ENCODE assay signal across 36 cellular contexts in genomic region chr5:171861383-171861782, GRCh38.
"Had no signal": no experiment of that assay in that cellular context is flagged by ENCODE, and none has a peak within 500 bp of the region (broad histone marks: within the 10 kb centered on the region; RNA-seq: fewer than 3 reads in every experiment).

No MANE protein-coding gene starts in this region.

- H2AFZ ChIP-seq: PC-9 had no signal

- H3K4me2 ChIP-seq: PC-9 had no signal

- H3K36me3 ChIP-seq: brain microvascular endothelial cell had no signal

- H3K4me3 ChIP-seq: PC-9 had no signal

- H3K27ac ChIP-seq: brain microvascular endothelial cell, PC-9, RWPE1, VCaP had no signal

- H3K27me3 ChIP-seq: brain microvascular endothelial cell had no signal

- ATAC-seq: activated T-cell treated with anti-CD3 and anti-CD28 coated beads, Interleukin-2, amount 50 U/mL, for 72 hours; activated T-helper 17 cell treated with anti-CD3 and anti-CD28 coated beads, Interleukin-2, amount 50 U/mL, for 72 hours; Right ventricle myocardium inferior had no signal

- DNase-seq: activated B cell treated with CpG ODN at 0.5 μM for 24 hours; activated CD4-positive, alpha-beta memory T cell treated with anti-CD3 and anti-CD28 coated beads, Interleukin-2, amount 10 ng/mL, durations not matched to agents 7 days and 5 days; activated CD4-positive, alpha-beta T cell treated with anti-CD3 and anti-CD28 coated beads for 4 hours; activated CD4-positive, CD25-positive, alpha-beta regulatory T cell treated with anti-CD3 and anti-CD28 coated beads, Interleukin-2, amount 50 U/mL, for 72 hours; activated effector memory CD4-positive, alpha-beta T cell treated with anti-CD3 and anti-CD28 coated beads, Interleukin-2, amount 50 U/mL, for 16 hours; activated naive CD4-positive, alpha-beta T cell; activated naive CD4-positive, alpha-beta T cell treated with anti-CD3 and anti-CD28 coated beads, Interleukin-2, amount 50 U/mL, for 16 hours; activated naive CD8-positive, alpha-beta T cell treated with anti-CD3 and anti-CD28 coated beads for 36 hours; activated T-cell treated with anti-CD3 and anti-CD28 coated beads, Interleukin-2, amount 50 U/mL, for 1 hour; activated T-cell treated with anti-CD3 and anti-CD28 coated beads, Interleukin-2, amount 50 U/mL, for 72 hours; amniotic stem cell; aorta; brain microvascular endothelial cell; Kasumi-1; MM.1S; MV-4-11; NCI-H1092 treated with DMSO at 0.1 percent for 48 hours; NCI-H1417; NCI-H146; NCI-H187; NCI-H2029 treated with DMSO at 0.1 percent for 48 hours; NCI-H2107; NCI-H2171; NCI-H510A; NCI-H526; NCI-H748 treated with DMSO at 0.1 percent for 48 hours; NK-92 treated with Interleukin-12 subunit alpha and Interleukin-12 subunit beta, amount 100 ng/mL, for 24 hours; PC-9; SW 1271; T-helper 1 cell; T-helper 2 cell; T-helper 9 cell had no signal
